Comparison of ENCODE assay signal across 9 cellular contexts in the genomic region with DNA sequence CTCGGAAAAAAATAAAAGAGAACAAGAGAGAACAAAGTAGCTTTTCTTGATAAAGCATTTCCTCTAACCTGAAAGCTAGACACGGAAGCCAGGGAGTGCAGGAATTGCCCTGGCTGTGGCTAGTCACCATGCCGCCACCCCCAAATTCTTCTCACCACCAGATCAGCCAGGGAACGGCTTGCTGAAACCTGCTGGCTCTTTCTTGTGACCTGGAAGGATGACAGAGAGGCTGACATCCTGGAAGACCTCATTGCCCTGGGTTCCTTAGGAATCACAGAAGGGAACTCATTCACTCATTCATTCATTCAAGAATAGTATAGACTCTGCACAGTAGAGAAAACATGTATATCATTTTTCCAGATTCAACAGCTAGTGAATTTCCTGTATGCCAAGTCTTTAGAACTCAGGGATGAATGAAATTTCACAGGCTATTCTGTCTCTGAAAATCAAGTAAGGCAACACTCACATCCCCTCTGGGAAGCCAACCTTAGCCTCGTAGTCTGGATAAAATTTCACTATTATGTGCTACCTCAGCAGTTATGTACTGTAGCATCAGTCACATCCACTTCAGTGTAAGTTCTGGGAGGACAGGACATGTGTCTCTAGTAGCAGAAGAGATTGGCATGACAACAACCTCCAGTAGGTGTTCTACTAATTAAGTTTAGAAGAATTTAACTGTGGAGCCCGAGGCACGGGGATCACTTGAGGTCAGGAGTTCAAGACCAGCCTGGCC. TPM values are rescaled to one million over a fixed set of nuclear protein-coding genes. Genes with fewer than 3 reads are reported as not detected.
DNase-seq lines count a peak whose midpoint lies in the region; ATAC-seq and TF ChIP-seq lines count a peak whose summit lies in the region.
"Had no signal": no experiment of that assay in that cellular context is flagged by ENCODE, and none has a peak within 500 bp of the region (broad histone marks: within the 10 kb centered on the region; RNA-seq: fewer than 3 reads in every experiment).

No MANE protein-coding gene starts in this region.

- H3K9me3 ChIP-seq in CD4-positive, alpha-beta memory T cell (ENCODE audit: control insufficient read depth in 1 of 2, low read length in 2 of 2), result no peaks in the 10 kb centered on the region
- H3K9me3 ChIP-seq in Caco-2, result no peaks in the 10 kb centered on the region

- POLR2A ChIA-PET in CD4-positive, alpha-beta memory T cell (lab: Charles Lee; ENCODE audit: partially characterized antibody), result interaction anchor here (1.0 to 1.8 kb wide), 5 partner anchors 10 to 881 kb away, joined by 3 to 11 read pairs (median 3); no protein-coding TSS in a partner anchor
- POLR2A ChIA-PET in Caco-2 (lab: Charles Lee), result no interaction called here

- no peaks in the 10 kb centered on the region for H3K27me3 Mint-ChIP-seq in CD4-positive, alpha-beta memory T cell
- H3K27me3 Mint-ChIP-seq in Caco-2 (ENCODE audit: insufficient read depth, unreplicated experiment), result no peaks in the 10 kb centered on the region
- H3K27me3 Mint-ChIP-seq: dendritic cell treated with granulocyte-macrophage colony-stimulating factor and Interleukin-4, amounts not matched to agents 40 ng/mL and 50 ng/mL, for 4 days had no signal

- H3K36me3 ChIP-seq in CD4-positive, alpha-beta memory T cell (ENCODE audit: insufficient read depth, low read length), result no peaks in the 10 kb centered on the region
- H3K36me3 ChIP-seq in Caco-2 (ENCODE audit: control insufficient read depth, insufficient read depth, low read length), result no peaks in the 10 kb centered on the region

- TF ChIP-seq CTCF in Caco-2 (IDR thresholded peaks at IDR 0.05; ENCODE audit: insufficient read depth in 1 of 2, low read depth in 1 of 2, low read length in 1 of 2, severe bottlenecking in 1 of 2, unreplicated experiment in 1 of 2), result no peak

- H3K27ac Mint-ChIP-seq in CD4-positive, alpha-beta memory T cell, result peak overlapping the region; percentile 83 to 100 (median 99)
- no peak overlapping the region for H3K27ac Mint-ChIP-seq in Caco-2 (ENCODE audit: unreplicated experiment)

- no peaks in the 10 kb centered on the region for H3K36me3 Mint-ChIP-seq in CD4-positive, alpha-beta memory T cell
- no peaks in the 10 kb centered on the region for H3K36me3 Mint-ChIP-seq in Caco-2 (ENCODE audit: insufficient read depth, unreplicated experiment)

- peaks cover 0 to 4% (median 0%) of the 10 kb centered on the region in 8 donors for H3K9me3 Mint-ChIP-seq in CD4-positive, alpha-beta memory T cell
- no peaks in the 10 kb centered on the region for H3K9me3 Mint-ChIP-seq in Caco-2 (ENCODE audit: unreplicated experiment)
- H3K9me3 Mint-ChIP-seq: dendritic cell treated with granulocyte-macrophage colony-stimulating factor and Interleukin-4, amounts not matched to agents 40 ng/mL and 50 ng/mL, for 4 days had no signal

- H3K27ac ChIP-seq in CD4-positive, alpha-beta memory T cell (ENCODE audit: low read depth, low read length), result peak overlapping the region; percentile 7

- no peak overlapping the region for H3K4me3 ChIP-seq in CD4-positive, alpha-beta memory T cell (ENCODE audit: low read length in 2 of 2)
- no peak overlapping the region for H3K4me3 ChIP-seq in Caco-2 (ENCODE audit: low read depth, low read length)

- ATAC-seq in GM21381 (IDR thresholded peaks at IDR 0.05; ENCODE audit: unreplicated experiment) (peak; percentile 3), HG03520 (IDR thresholded peaks at IDR 0.05; ENCODE audit: unreplicated experiment) (peak; percentile 4), GM18519 (IDR thresholded peaks at IDR 0.05; ENCODE audit: low FRiP score, unreplicated experiment) (no peak)

- CTCF ChIA-PET in CD4-positive, alpha-beta memory T cell (lab: Charles Lee; ENCODE audit: partially characterized antibody), result interaction anchor here (1.0 to 1.5 kb wide), 2 partner anchors 13 to 47 kb away, joined by 4 to 5 read pairs; no protein-coding TSS in a partner anchor
- CTCF ChIA-PET in Caco-2 (lab: Charles Lee), result no interaction called here

- H3K4me1 ChIP-seq in CD4-positive, alpha-beta memory T cell (ENCODE audit: insufficient read depth, low read length), result peaks cover 24% of the 10 kb centered on the region
- 0 out of 2 replicates have a peak, but pooled peaks cover 6% of the 10 kb centered on the region for H3K4me1 ChIP-seq in Caco-2

- BruUV-seq in Caco-2 (replicated peaks; lab: Mats Ljungman, UMichigan), result no TSS peak

- intact Hi-C loops in CD4-positive, alpha-beta memory T cell (cut with micrococcal nuclease), result loop anchor here (5.0 kb wide), 1 partner anchor 1354 kb away; a partner anchor contains a TSS
- intact Hi-C loops in Caco-2 (cut with micrococcal nuclease; ENCODE audit: unreplicated experiment), result no loop called here

- H3K4me1 Mint-ChIP-seq in CD4-positive, alpha-beta memory T cell, result peaks cover 22 to 34% (median 28%) of the 10 kb centered on the region in 4 donors
- peaks cover 5% of the 10 kb centered on the region for H3K4me1 Mint-ChIP-seq in Caco-2 (ENCODE audit: low read depth, unreplicated experiment)

- no peaks in the 10 kb centered on the region for H3K27me3 ChIP-seq in CD4-positive, alpha-beta memory T cell (ENCODE audit: insufficient read depth, low read length)
- H3K27me3 ChIP-seq in Caco-2 (replicated peaks; ENCODE audit: control insufficient read depth, insufficient read depth, low read length), result no peaks in the 10 kb centered on the region

- H3K4me3 Mint-ChIP-seq in CD4-positive, alpha-beta memory T cell, result peak overlapping the region; percentile 39 to 99 (median 90)
- no peak overlapping the region for H3K4me3 Mint-ChIP-seq in Caco-2 (ENCODE audit: unreplicated experiment)

- DNase-seq in CD4-positive, alpha-beta memory T cell, result peak in 3 of 5 donors; percentile 5 to 50 (median 13)
- DNase-seq in dermis blood vessel endothelial cell, result peak; percentile 22
- no peak for DNase-seq in Kasumi-1 (lab: John Stamatoyannopoulos, UW)
- DNase-seq in Caco-2, result no peak
- no peak for DNase-seq in KG1 (lab: John Stamatoyannopoulos, UW)

RNA-seq across cellular contexts. Expression of a gene that starts 42.2 kb away (rescaled TPM):
- under 1 TPM; 0.03 to 0.06 TPM for total RNA-seq in CD4-positive, alpha-beta memory T cell
- not detected for polyA plus RNA-seq in CD4-positive, alpha-beta memory T cell
- total RNA-seq in dermis blood vessel endothelial cell, result 0.17 and 1.9 TPM in 2 replicates
- total RNA-seq in Caco-2 (2022), result 4.2 TPM in 2 replicates

Comparison
In these comparisons a context has a peak if more than half of its experiments do, and no peak if none do; other contexts are left out.
1. DNase-seq: peak in CD4-positive, alpha-beta memory T cell (3 of 5) and dermis blood vessel endothelial cell (single experiment); none in Kasumi-1 (0 of 2), Caco-2 (0 of 2) and KG1 (single experiment).